In the genomic region with DNA sequence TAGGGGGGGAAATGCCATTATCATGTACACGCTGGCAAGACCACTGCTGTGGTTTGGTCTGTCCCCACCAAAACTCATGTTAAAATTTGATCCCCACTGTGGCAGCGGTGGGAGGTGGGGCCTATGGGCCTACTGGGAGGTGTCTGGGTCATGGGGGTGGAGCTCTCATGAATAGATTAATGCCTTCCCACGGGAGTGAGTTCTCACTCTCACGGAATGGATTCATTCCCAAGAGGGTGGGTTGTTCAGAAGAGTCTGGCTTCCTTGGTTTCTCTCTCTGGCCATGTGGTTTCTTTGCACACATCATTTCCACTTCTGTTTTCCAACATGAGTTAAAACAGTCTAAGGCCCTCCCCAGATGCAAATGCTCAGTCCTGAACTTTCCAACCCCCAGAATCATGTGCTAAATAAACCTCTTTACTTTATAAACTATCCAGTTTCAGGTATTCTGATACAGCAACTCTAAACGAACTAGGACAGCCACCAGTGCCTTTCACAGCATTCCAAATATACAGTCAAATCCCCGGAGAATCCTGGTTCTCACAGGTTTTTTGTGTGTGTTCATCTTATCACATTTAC, we compare ENCODE assay signal across 12 cellular contexts. TPM values are rescaled to one million over a fixed set of nuclear protein-coding genes. Genes with fewer than 3 reads are reported as not detected.
DNase-seq lines count a peak whose midpoint lies in the region; ATAC-seq, FAIRE-seq and TF ChIP-seq lines count a peak whose summit lies in the region.
"Had no signal": no experiment of that assay in that cellular context is flagged by ENCODE, and none has a peak within 500 bp of the region (broad histone marks: within the 10 kb centered on the region; RNA-seq: fewer than 3 reads in every experiment).

No MANE protein-coding gene starts in this region.

- H4K20me1 ChIP-seq in astrocyte (ENCODE audit: insufficient read depth, low read length) = peaks cover 78% of the 10 kb centered on the region
- peaks cover 5% of the 10 kb centered on the region; the same call in 1 of the 2 replicates for H4K20me1 ChIP-seq in OCI-LY7 (ENCODE audit: insufficient read depth, low read length)

- H3K4me3 Mint-ChIP-seq in astrocyte (ENCODE audit: unreplicated experiment) (peak overlapping the region; percentile 9), progenitor cell of endocrine pancreas (ENCODE audit: low read depth) (peak overlapping the region; percentile 57)

- POLR2A ChIA-PET in OCI-LY7 (lab: Charles Lee) = interaction anchor here (0.6 kb wide), 1 partner anchor 1057 kb away, joined by 3 read pairs; no protein-coding TSS in a partner anchor

- DNase-seq in Daoy (ENCODE audit: low read depth) = peak; percentile 36
- DNase-seq in astrocyte (ENCODE audit: low read depth) = no peak
- no peak for DNase-seq in Right ventricle myocardium superior
- DNase-seq in progenitor cell of endocrine pancreas (ENCODE audit: low spot score, unreplicated experiment) = no peak
- no peak for DNase-seq in OCI-LY7 (ENCODE audit: low spot score)
- DNase-seq in NCI-H187 treated with DMSO at 0.1 percent for 48 hours (lab: John Stamatoyannopoulos, UW) = no peak
- DNase-seq: activated T-cell treated with anti-CD3 and anti-CD28 coated beads for 4 hours, hippocampal formation, NCI-H1105 treated with DMSO at 0.1 percent for 48 hours had no signal

- peak overlapping the region; percentile 66 for H3K27ac Mint-ChIP-seq in astrocyte (ENCODE audit: unreplicated experiment)
- peak overlapping the region; percentile 96 for H3K27ac Mint-ChIP-seq in progenitor cell of endocrine pancreas

- H3K9me2 ChIP-seq in OCI-LY7 (ENCODE audit: insufficient read depth, low read length) = no peaks in the 10 kb centered on the region

- H3K4me1 Mint-ChIP-seq in astrocyte (ENCODE audit: low read depth, unreplicated experiment) = peaks cover 31% of the 10 kb centered on the region
- H3K4me1 Mint-ChIP-seq in progenitor cell of endocrine pancreas (ENCODE audit: low read depth) = peaks cover 44% of the 10 kb centered on the region

- BruUV-seq in OCI-LY7 (replicated peaks; lab: Mats Ljungman, UMichigan) = no TSS peak

- no peaks in the 10 kb centered on the region for H3K9me3 ChIP-seq in astrocyte (ENCODE audit: insufficient read depth, low read depth, low read length)
- H3K9me3 ChIP-seq in OCI-LY7 (ENCODE audit: low read length) = peaks cover 21% of the 10 kb centered on the region; the same call in 1 of the 2 replicates

- H3K9me3 Mint-ChIP-seq in astrocyte (ENCODE audit: unreplicated experiment) = peaks cover 1% of the 10 kb centered on the region
- H3K9me3 Mint-ChIP-seq in progenitor cell of endocrine pancreas (ENCODE audit: low read depth) = peaks cover 7% of the 10 kb centered on the region

- H3K36me3 Mint-ChIP-seq in astrocyte (ENCODE audit: low read depth, unreplicated experiment) (no peaks in the 10 kb centered on the region), progenitor cell of endocrine pancreas (ENCODE audit: insufficient read depth) (peaks cover 21% of the 10 kb centered on the region)

- intact Hi-C loops in Right ventricle myocardium superior (cut with DNase I) = no loop called here
- intact Hi-C loops in OCI-LY7 (cut with micrococcal nuclease; ENCODE audit: unreplicated experiment) = no loop called here

- H2AFZ ChIP-seq in astrocyte (ENCODE audit: low read depth, low read length) = no peak overlapping the region
- H2AFZ ChIP-seq in OCI-LY7 (ENCODE audit: low read length) = no peak overlapping the region

- H3K4me2 ChIP-seq in astrocyte (ENCODE audit: low read length) = peak overlapping the region; percentile 24
- H3K4me2 ChIP-seq in OCI-LY7 (ENCODE audit: low read length) = no peak overlapping the region

- H3K4me1 ChIP-seq in astrocyte (ENCODE audit: insufficient read depth, low read length) (peaks cover 20% of the 10 kb centered on the region), OCI-LY7 (ENCODE audit: insufficient read depth, low read length, poor library complexity, severe bottlenecking) (no peaks in the 10 kb centered on the region)

- H3K79me2 ChIP-seq in astrocyte (ENCODE audit: insufficient read depth, low read length) (peaks cover 98% of the 10 kb centered on the region), OCI-LY7 (ENCODE audit: insufficient read depth, low read depth, low read length) (peaks cover 60% of the 10 kb centered on the region)

- H3K36me3 ChIP-seq in astrocyte (ENCODE audit: insufficient read depth, low read length) = no peaks in the 10 kb centered on the region
- peaks cover 17% of the 10 kb centered on the region; the same call in 1 of the 2 replicates for H3K36me3 ChIP-seq in OCI-LY7 (ENCODE audit: insufficient read depth, low read length)

- peak overlapping the region; percentile 19 for H3K9ac ChIP-seq in astrocyte (ENCODE audit: low read length)

- ATAC-seq in Right ventricle myocardium superior (ENCODE audit: poor library complexity) (peak; percentile 38), HG03442 (IDR thresholded peaks at IDR 0.05; ENCODE audit: unreplicated experiment) (no peak), HG02970 (IDR thresholded peaks at IDR 0.05; ENCODE audit: low FRiP score, unreplicated experiment) (no peak)

- FAIRE-seq in astrocyte (lab: Jason Lieb, UNC) = no peak
- FAIRE-seq: bronchial epithelial cell had no signal

- TF ChIP-seq CTCF in astrocyte (IDR thresholded peaks at IDR 0.05; ENCODE audit: insufficient read depth, low read depth, low read length) = no peak
- TF ChIP-seq CTCF in progenitor cell of endocrine pancreas (IDR thresholded peaks at IDR 0.05; ENCODE audit: unreplicated experiment) = no peak
- no peak for TF ChIP-seq CTCF in OCI-LY7 (conservative IDR thresholded peaks at IDR 0.05; ENCODE audit: low read length)

- CTCF ChIA-PET in OCI-LY7 (lab: Charles Lee; ENCODE audit: unreplicated experiment) = no interaction called here

- H3K27me3 Mint-ChIP-seq in astrocyte (ENCODE audit: low read depth, unreplicated experiment) (no peaks in the 10 kb centered on the region), progenitor cell of endocrine pancreas (no peaks in the 10 kb centered on the region)

- H3K4me3 ChIP-seq in astrocyte (ENCODE audit: insufficient read depth, low read depth, low read length) = no peak overlapping the region
- H3K4me3 ChIP-seq in OCI-LY7 (ENCODE audit: low read depth, low read length, poor library complexity, severe bottlenecking) = no peak overlapping the region

- H3K27ac ChIP-seq in astrocyte (ENCODE audit: low read depth, low read length) (peak overlapping the region; percentile 53), OCI-LY7 (ENCODE audit: low read depth, low read length, poor library complexity, severe bottlenecking) (no peak overlapping the region)

- H3K27me3 ChIP-seq in astrocyte (ENCODE audit: insufficient read depth, low read length) = no peaks in the 10 kb centered on the region

RNA-seq across cellular contexts. Expression of a gene that starts 44.3 kb away (rescaled TPM):
- 42.5 and 46.6 TPM in 2 replicates for total RNA-seq in Daoy (2014; rRNA removed; shearing (Covaris generic))
- total RNA-seq in astrocyte (36.9 and 44.7 TPM in 2 replicates), Right ventricle myocardium superior (9.0 TPM), progenitor cell of endocrine pancreas (31.9 and 32.1 TPM in 2 replicates), OCI-LY7 (2022) (17.8 and 20.5 TPM in 2 replicates)
- total RNA-seq in OCI-LY7 (2014; rRNA removed; shearing (Covaris generic)) = 11.5 and 13.9 TPM in 2 replicates
